In genomic region chr1:100038401-100039306, GRCh38 we compare ENCODE assay signal across 8 cellular contexts.
DNase-seq lines count a peak whose midpoint lies in the region; FAIRE-seq and TF ChIP-seq lines count a peak whose summit lies in the region.

No MANE protein-coding gene starts in this region.

- no peaks in the 10 kb centered on the region for H3K27me3 Mint-ChIP-seq in activated naive CD4-positive, alpha-beta T cell treated with anti-CD3 and anti-CD28 coated beads, Interleukin-2, amount 10 ng/mL, durations not matched to agents 7 days and 5 days
- H3K27me3 Mint-ChIP-seq in glutamatergic neuron (ENCODE audit: unreplicated experiment), result peaks cover 9% of the 10 kb centered on the region

- H3K4me3 ChIP-seq in SJCRH30 (peak overlapping the region; percentile 82), ovary (peak overlapping the region; percentile 57), thyroid gland (replicated peaks in 1 of 3) (peak overlapping the region; percentile 68 to 92 (median 68))

- WGBS in ovary, 3 donors, result 0 to 1% (median 0%) methylated on average over 65 to 70 of the region's 70 CpGs
- WGBS in thyroid gland, 2 donors, result 0 to 1% methylated on average over 43 to 64 of the region's 70 CpGs

- H3K36me3 ChIP-seq in SJCRH30 (no peaks in the 10 kb centered on the region), ovary (no peaks in the 10 kb centered on the region), thyroid gland (no peaks in the 10 kb centered on the region)

- no peaks in the 10 kb centered on the region for H3K9me3 ChIP-seq in SJCRH30 (replicated peaks)
- H3K9me3 ChIP-seq in ovary, result no peaks in the 10 kb centered on the region
- no peaks in the 10 kb centered on the region for H3K9me3 ChIP-seq in thyroid gland

- no peak for TF ChIP-seq CTCF in D721Med (IDR thresholded peaks at IDR 0.05; ENCODE audit: insufficient read depth, missing control alignments)
- TF ChIP-seq CTCF in GM20000 (IDR thresholded peaks at IDR 0.05; ENCODE audit: extremely low read depth, missing control alignments), result no peak
- no peak for TF ChIP-seq CTCF in glutamatergic neuron (IDR thresholded peaks at IDR 0.05; ENCODE audit: partially characterized antibody, unreplicated experiment)
- no peak for TF ChIP-seq CTCF in ovary (IDR thresholded peaks at IDR 0.05)
- no peak for TF ChIP-seq CTCF in thyroid gland (IDR thresholded peaks at IDR 0.05)

- peaks cover 62% of the 10 kb centered on the region for H3K4me1 Mint-ChIP-seq in activated naive CD4-positive, alpha-beta T cell treated with anti-CD3 and anti-CD28 coated beads, Interleukin-2, amount 10 ng/mL, durations not matched to agents 7 days and 5 days
- H3K4me1 Mint-ChIP-seq in glutamatergic neuron (ENCODE audit: low read depth, unreplicated experiment), result peaks cover 7% of the 10 kb centered on the region

- H3K4me3 Mint-ChIP-seq in activated naive CD4-positive, alpha-beta T cell treated with anti-CD3 and anti-CD28 coated beads, Interleukin-2, amount 10 ng/mL, durations not matched to agents 7 days and 5 days, result peak overlapping the region; percentile 84
- H3K4me3 Mint-ChIP-seq in glutamatergic neuron (ENCODE audit: unreplicated experiment), result peak overlapping the region; percentile 98

- DNase-seq in D721Med (ENCODE audit: insufficient read length, low spot score), result peak; percentile 18
- peak; percentile 76 for DNase-seq in GM20000 (ENCODE audit: low spot score)
- DNase-seq in HS-5 (ENCODE audit: low read depth), result peak; percentile 33
- peak; percentile 75 to 76 for DNase-seq in SJCRH30
- DNase-seq in activated naive CD4-positive, alpha-beta T cell treated with anti-CD3 and anti-CD28 coated beads, Interleukin-2, amount 10 ng/mL, durations not matched to agents 7 days and 5 days, result peak; percentile 88
- peak; percentile 74 for DNase-seq in glutamatergic neuron
- DNase-seq in ovary, result peak; percentile 59 to 76 (median 68)
- DNase-seq in thyroid gland, result peak; percentile 64 to 69

- no peak for FAIRE-seq in D721Med (lab: Jason Lieb, UNC)

- H3K4me1 ChIP-seq in SJCRH30 (peaks cover 5% of the 10 kb centered on the region), ovary (ENCODE audit: insufficient read depth) (peaks cover 8% of the 10 kb centered on the region), thyroid gland (peaks cover 16 to 21% of the 10 kb centered on the region in 2 donors)

- CTCF ChIA-PET in activated naive CD4-positive, alpha-beta T cell treated with anti-CD3 and anti-CD28 coated beads, Interleukin-2, amount 10 ng/mL, durations not matched to agents 7 days and 5 days (lab: Charles Lee), result no interaction called here

- intact Hi-C loops in ovary (cut with DNase I), result no loop called here
- intact Hi-C loops in thyroid gland (cut with DNase I), result loop anchor here (10.0 kb wide), 1 partner anchor 224 kb away; no protein-coding TSS in a partner anchor

- TF ChIP-seq POLR2A in ovary (IDR thresholded peaks at IDR 0.05) (no peak), thyroid gland (IDR thresholded peaks at IDR 0.05) (peak in 1 of 2 donors; percentile 32)

- no peaks in the 10 kb centered on the region for H3K9me3 Mint-ChIP-seq in activated naive CD4-positive, alpha-beta T cell treated with anti-CD3 and anti-CD28 coated beads, Interleukin-2, amount 10 ng/mL, durations not matched to agents 7 days and 5 days
- H3K9me3 Mint-ChIP-seq in glutamatergic neuron (ENCODE audit: unreplicated experiment), result peaks cover 6% of the 10 kb centered on the region

- H3K36me3 Mint-ChIP-seq in activated naive CD4-positive, alpha-beta T cell treated with anti-CD3 and anti-CD28 coated beads, Interleukin-2, amount 10 ng/mL, durations not matched to agents 7 days and 5 days, result peaks cover 20% of the 10 kb centered on the region
- H3K36me3 Mint-ChIP-seq in glutamatergic neuron (ENCODE audit: unreplicated experiment), result no peaks in the 10 kb centered on the region

- H3K27ac ChIP-seq in SJCRH30 (peak overlapping the region; percentile 87), ovary (peak overlapping the region; percentile 93 to 98), thyroid gland (peak overlapping the region; percentile 92 to 98 (median 95))

- TF ChIP-seq EP300 in ovary (IDR thresholded peaks at IDR 0.05), result peak; percentile 42

- peak overlapping the region; percentile 99 for H3K27ac Mint-ChIP-seq in activated naive CD4-positive, alpha-beta T cell treated with anti-CD3 and anti-CD28 coated beads, Interleukin-2, amount 10 ng/mL, durations not matched to agents 7 days and 5 days
- H3K27ac Mint-ChIP-seq in glutamatergic neuron (ENCODE audit: unreplicated experiment), result peak overlapping the region; percentile 99

- no peaks in the 10 kb centered on the region for H3K27me3 ChIP-seq in SJCRH30
- H3K27me3 ChIP-seq in ovary, result no peaks in the 10 kb centered on the region
- no peaks in the 10 kb centered on the region for H3K27me3 ChIP-seq in thyroid gland

Comparison
In these comparisons a context has a peak if more than half of its experiments do, and no peak if none do; other contexts are left out.
1. Peak in every context shown above with its lines: DNase-seq, H3K4me3 ChIP-seq and H3K27ac ChIP-seq.
2. DNase-seq: peak in every context shown above with its lines; median percentile 88 in activated naive CD4-positive, alpha-beta T cell treated with anti-CD3 and anti-CD28 coated beads, Interleukin-2, amount 10 ng/mL, durations not matched to agents 7 days and 5 days; 76 in GM20000; 76 in SJCRH30; 74 in glutamatergic neuron; 68 in ovary; 66 in thyroid gland; 33 in HS-5; 18 in D721Med.